ENCODE assay signal across 17 cellular contexts in the genomic region with DNA sequence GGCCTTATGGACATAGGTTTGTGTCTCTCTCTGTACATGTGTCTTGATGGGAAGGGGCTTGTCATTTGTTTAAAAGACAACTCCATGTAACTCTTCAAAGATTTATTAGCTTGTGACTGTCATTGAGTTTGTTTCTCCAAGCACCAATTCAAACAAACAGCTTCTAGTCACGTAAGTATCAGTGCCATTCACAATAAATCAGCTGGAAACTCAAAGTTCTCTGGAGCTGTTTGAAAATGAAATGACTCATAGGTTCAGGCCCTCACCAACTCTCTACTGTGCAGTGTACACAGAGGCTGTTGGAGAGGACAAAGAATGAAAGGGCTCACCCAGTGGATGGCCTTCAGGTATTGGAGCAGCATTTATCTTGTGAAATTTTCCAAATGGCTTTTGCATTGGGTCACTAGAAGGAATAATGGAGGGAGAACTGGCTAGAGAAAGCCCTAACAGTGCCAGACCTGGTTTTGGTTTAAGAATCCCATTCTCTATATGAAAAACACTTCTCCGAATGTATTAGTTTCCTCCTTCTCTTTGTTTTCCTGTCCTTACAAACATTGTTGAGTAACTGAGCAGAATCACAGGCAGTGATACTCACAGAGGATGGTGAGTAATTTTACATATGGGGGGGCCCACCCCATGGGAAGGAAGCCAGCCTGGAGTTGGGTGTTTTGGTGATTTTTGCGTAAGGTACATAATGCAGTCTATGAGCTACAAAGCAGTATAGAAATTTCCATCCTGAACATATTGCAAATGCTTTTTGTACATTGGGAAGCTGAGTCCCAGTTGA.
DNase-seq lines count a peak whose midpoint lies in the region; ATAC-seq and TF ChIP-seq lines count a peak whose summit lies in the region.
"Had no signal": no experiment of that assay in that cellular context is flagged by ENCODE, and none has a peak within 500 bp of the region (broad histone marks: within the 10 kb centered on the region; RNA-seq: fewer than 3 reads in every experiment).

No MANE protein-coding gene starts in this region.

- H4K20me1 ChIP-seq in PC-9 (ENCODE audit: insufficient read depth): no peaks in the 10 kb centered on the region

- H3K9me3 Mint-ChIP-seq in MCF 10A (ENCODE audit: unreplicated experiment) (no peaks in the 10 kb centered on the region), type B pancreatic cell (peaks cover 8% of the 10 kb centered on the region)
- H3K9me3 Mint-ChIP-seq: CD4-positive, alpha-beta T cell had no signal

- H3K4me2 ChIP-seq in PC-9: no peak overlapping the region

- no peaks in the 10 kb centered on the region for H3K9me3 ChIP-seq in breast epithelium
- H3K9me3 ChIP-seq in PC-9 (ENCODE audit: insufficient read depth, low read depth): no peaks in the 10 kb centered on the region
- H3K9me3 ChIP-seq: adrenal gland, neutrophil had no signal

- intact Hi-C loops in MCF 10A (cut with micrococcal nuclease) (loop anchor here (10.0 kb wide), 1 partner anchor 221 kb away; no protein-coding TSS in a partner anchor), breast epithelium (cut with DNase I; ENCODE audit: low total_unique reads) (no loop called here), PC-9 (cut with micrococcal nuclease; ENCODE audit: unreplicated experiment) (no loop called here)

- H3K27me3 Mint-ChIP-seq in MCF 10A (ENCODE audit: insufficient read depth, unreplicated experiment) (no peaks in the 10 kb centered on the region), type B pancreatic cell (no peaks in the 10 kb centered on the region)
- H3K27me3 Mint-ChIP-seq: CD4-positive, alpha-beta T cell; memory B cell had no signal

- DNase-seq in MCF 10A (ENCODE audit: unreplicated experiment) (peak; percentile 58), breast epithelium (ENCODE audit: low spot score in 2 of 2) (no peak), SHP77 (lab: John Stamatoyannopoulos, UW) (peak; percentile 92 to 93), left kidney (ENCODE audit: low read depth, low spot score) (peak; percentile 40), type B pancreatic cell (ENCODE audit: extremely low spot score, unreplicated experiment) (no peak), OCI-M1 (lab: John Stamatoyannopoulos, UW) (no peak), PC-9 (no peak)
- DNase-seq: CD4-positive, alpha-beta T cell; EL; NCI-H446 treated with DMSO at 0.1 percent for 48 hours; retina had no signal

- H3K4me3 ChIP-seq in breast epithelium (no peak overlapping the region), PC-9 (no peak overlapping the region)
- H3K4me3 ChIP-seq: adrenal gland had no signal

- H3K4me1 ChIP-seq in breast epithelium: no peaks in the 10 kb centered on the region
- no peaks in the 10 kb centered on the region for H3K4me1 ChIP-seq in PC-9 (replicated peaks; ENCODE audit: insufficient read depth)
- H3K4me1 ChIP-seq: adrenal gland had no signal

- TF ChIP-seq CTCF in MCF 10A (IDR thresholded peaks at IDR 0.05; ENCODE audit: unreplicated experiment) (no peak), breast epithelium (IDR thresholded peaks at IDR 0.05) (no peak), type B pancreatic cell (conservative IDR thresholded peaks at IDR 0.05) (no peak), PC-9 (conservative IDR thresholded peaks at IDR 0.05) (no peak)

- H3K27me3 ChIP-seq in breast epithelium: no peaks in the 10 kb centered on the region
- H3K27me3 ChIP-seq in PC-9 (ENCODE audit: insufficient read depth, low read depth): no peaks in the 10 kb centered on the region
- H3K27me3 ChIP-seq: adrenal gland, neutrophil had no signal

- H3K36me3 Mint-ChIP-seq in MCF 10A (ENCODE audit: insufficient read depth, unreplicated experiment) (no peaks in the 10 kb centered on the region), type B pancreatic cell (no peaks in the 10 kb centered on the region)
- H3K36me3 Mint-ChIP-seq: memory B cell had no signal

- no peaks in the 10 kb centered on the region for H3K79me2 ChIP-seq in PC-9 (ENCODE audit: low read depth)

- H2AFZ ChIP-seq in PC-9: no peak overlapping the region

- H3K27ac Mint-ChIP-seq in MCF 10A (ENCODE audit: low read depth, unreplicated experiment): peak overlapping the region; percentile 69
- H3K27ac Mint-ChIP-seq in type B pancreatic cell: peak overlapping the region; percentile 82
- H3K27ac Mint-ChIP-seq: CD4-positive, alpha-beta T cell; memory B cell had no signal

- H3K4me3 Mint-ChIP-seq in MCF 10A (ENCODE audit: unreplicated experiment): peak overlapping the region; percentile 33
- peak overlapping the region; percentile 40 for H3K4me3 Mint-ChIP-seq in type B pancreatic cell
- H3K4me3 Mint-ChIP-seq: CD4-positive, alpha-beta T cell; memory B cell had no signal

- peaks cover 32% of the 10 kb centered on the region for H3K4me1 Mint-ChIP-seq in MCF 10A (ENCODE audit: insufficient read depth, unreplicated experiment)
- peaks cover 15% of the 10 kb centered on the region for H3K4me1 Mint-ChIP-seq in type B pancreatic cell (ENCODE audit: unreplicated experiment)
- H3K4me1 Mint-ChIP-seq: memory B cell had no signal

- H3F3A ChIP-seq in PC-9 (ENCODE audit: insufficient read depth, low read depth): no peaks in the 10 kb centered on the region

- no peak for ATAC-seq in HG02840 (IDR thresholded peaks at IDR 0.05; ENCODE audit: low FRiP score, unreplicated experiment)

- no peak overlapping the region for H3K27ac ChIP-seq in breast epithelium
- H3K27ac ChIP-seq in PC-9: no peak overlapping the region
- H3K27ac ChIP-seq: adrenal gland, HL-60, neutrophil, VCaP had no signal

- CTCF ChIA-PET in MCF 10A (lab: Yijun Ruan, JAX): interaction anchor here (0.6 to 2.2 kb wide), 6 partner anchors 12 to 1923 kb away, joined by 3 to 10 read pairs (median 4); no protein-coding TSS in a partner anchor
- CTCF ChIA-PET in PC-9 (lab: Charles Lee): no interaction called here

- BruUV-seq in MCF 10A (replicated peaks; lab: Mats Ljungman, UMichigan) (no TSS peak), PC-9 (replicated peaks; lab: Mats Ljungman, UMichigan) (no TSS peak)

- POLR2A ChIA-PET in MCF 10A (lab: Yijun Ruan, JAX) (interaction anchor here (1.0 to 1.4 kb wide), 7 partner anchors 11 to 1910 kb away, joined by 3 to 21 read pairs (median 4); no protein-coding TSS in a partner anchor), PC-9 (lab: Charles Lee; ENCODE audit: unreplicated experiment) (no interaction called here)

- H3K9me2 ChIP-seq in PC-9 (ENCODE audit: insufficient read depth): no peaks in the 10 kb centered on the region

- H3K36me3 ChIP-seq in breast epithelium (no peaks in the 10 kb centered on the region), PC-9 (ENCODE audit: low read depth) (no peaks in the 10 kb centered on the region)
- H3K36me3 ChIP-seq: adrenal gland, neutrophil had no signal

- no peak for TF ChIP-seq POLR2A in breast epithelium (IDR thresholded peaks at IDR 0.05)

Comparison
In these comparisons a context has a peak if more than half of its experiments do, and no peak if none do; other contexts are left out.
1. DNase-seq: peak in MCF 10A (single experiment), SHP77 (2 of 2) and left kidney (single experiment); none in breast epithelium (0 of 2), type B pancreatic cell (single experiment), OCI-M1 (single experiment) and PC-9 (0 of 2).